In the genomic region with DNA sequence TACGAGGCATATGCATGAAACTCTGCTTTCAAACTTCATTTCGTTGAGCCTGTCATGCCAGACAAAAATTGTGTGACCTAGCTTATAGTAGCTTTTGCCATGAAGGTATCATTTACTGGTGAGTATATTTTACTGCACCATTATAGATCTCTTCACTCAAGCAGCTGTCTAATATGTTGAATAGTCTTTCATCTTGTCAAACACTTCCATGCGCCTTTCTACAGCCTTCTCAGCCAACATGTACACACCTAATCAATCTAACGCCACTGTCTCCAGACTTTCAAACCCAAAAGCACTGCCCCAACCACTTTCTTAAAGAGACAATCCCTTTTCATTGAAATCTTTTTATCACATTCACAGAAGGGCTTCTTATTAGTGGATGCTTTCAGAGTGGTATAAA, we compare ENCODE assay signal across 2 cellular contexts.
TF ChIP-seq lines count a peak whose summit lies in the region.

No MANE protein-coding gene starts in this region.

TF ChIP-seq in endothelial cell of umbilical vein, 7 proteins besides CTCF, POLR2A, EP300 and RAD21:
- TF ChIP-seq JUN (IDR thresholded peaks at IDR 0.05; ENCODE audit: borderline replicate concordance, insufficient read depth, insufficient read length, low read depth), result no peak
- no peak for TF ChIP-seq GATA2 (IDR thresholded peaks at IDR 0.05; ENCODE audit: insufficient read depth, insufficient read length, low read depth, low read length)
- no peak for TF ChIP-seq FOS (IDR thresholded peaks at IDR 0.05; ENCODE audit: borderline replicate concordance, insufficient read depth, low read length)
- no peak for TF ChIP-seq MYC (IDR thresholded peaks at IDR 0.05; ENCODE audit: low read depth, low read length)
- TF ChIP-seq POLR2AphosphoS5 (IDR thresholded peaks at IDR 0.05; ENCODE audit: insufficient read depth, low read depth, low read length), result no peak
- no peak for TF ChIP-seq EZH2 (IDR thresholded peaks at IDR 0.05; ENCODE audit: borderline replicate concordance, low read depth, low read length, severe bottlenecking)
- TF ChIP-seq, protein P1, sequence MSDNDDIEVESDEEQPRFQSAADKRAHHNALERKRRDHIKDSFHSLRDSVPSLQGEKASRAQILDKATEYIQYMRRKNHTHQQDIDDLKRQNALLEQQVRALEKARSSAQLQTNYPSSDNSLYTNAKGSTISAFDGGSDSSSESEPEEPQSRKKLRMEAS (IDR thresholded peaks at IDR 0.05; ENCODE audit: insufficient read depth, insufficient read length), result no peak

TF ChIP-seq in neural cell, 6 proteins besides CTCF, POLR2A, EP300 and RAD21:
- TF ChIP-seq POLR2AphosphoS5 (IDR thresholded peaks at IDR 0.05), result peak; percentile 69
- TF ChIP-seq, protein P2, sequence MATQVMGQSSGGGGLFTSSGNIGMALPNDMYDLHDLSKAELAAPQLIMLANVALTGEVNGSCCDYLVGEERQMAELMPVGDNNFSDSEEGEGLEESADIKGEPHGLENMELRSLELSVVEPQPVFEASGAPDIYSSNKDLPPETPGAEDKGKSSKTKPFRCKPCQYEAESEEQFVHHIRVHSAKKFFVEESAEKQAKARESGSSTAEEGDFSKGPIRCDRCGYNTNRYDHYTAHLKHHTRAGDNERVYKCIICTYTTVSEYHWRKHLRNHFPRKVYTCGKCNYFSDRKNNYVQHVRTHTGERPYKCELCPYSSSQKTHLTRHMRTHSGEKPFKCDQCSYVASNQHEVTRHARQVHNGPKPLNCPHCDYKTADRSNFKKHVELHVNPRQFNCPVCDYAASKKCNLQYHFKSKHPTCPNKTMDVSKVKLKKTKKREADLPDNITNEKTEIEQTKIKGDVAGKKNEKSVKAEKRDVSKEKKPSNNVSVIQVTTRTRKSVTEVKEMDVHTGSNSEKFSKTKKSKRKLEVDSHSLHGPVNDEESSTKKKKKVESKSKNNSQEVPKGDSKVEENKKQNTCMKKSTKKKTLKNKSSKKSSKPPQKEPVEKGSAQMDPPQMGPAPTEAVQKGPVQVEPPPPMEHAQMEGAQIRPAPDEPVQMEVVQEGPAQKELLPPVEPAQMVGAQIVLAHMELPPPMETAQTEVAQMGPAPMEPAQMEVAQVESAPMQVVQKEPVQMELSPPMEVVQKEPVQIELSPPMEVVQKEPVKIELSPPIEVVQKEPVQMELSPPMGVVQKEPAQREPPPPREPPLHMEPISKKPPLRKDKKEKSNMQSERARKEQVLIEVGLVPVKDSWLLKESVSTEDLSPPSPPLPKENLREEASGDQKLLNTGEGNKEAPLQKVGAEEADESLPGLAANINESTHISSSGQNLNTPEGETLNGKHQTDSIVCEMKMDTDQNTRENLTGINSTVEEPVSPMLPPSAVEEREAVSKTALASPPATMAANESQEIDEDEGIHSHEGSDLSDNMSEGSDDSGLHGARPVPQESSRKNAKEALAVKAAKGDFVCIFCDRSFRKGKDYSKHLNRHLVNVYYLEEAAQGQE (IDR thresholded peaks at IDR 0.05; ENCODE audit: borderline replicate concordance), result no peak
